Comparison of ENCODE assay signal across 8 cellular contexts in the genomic region with DNA sequence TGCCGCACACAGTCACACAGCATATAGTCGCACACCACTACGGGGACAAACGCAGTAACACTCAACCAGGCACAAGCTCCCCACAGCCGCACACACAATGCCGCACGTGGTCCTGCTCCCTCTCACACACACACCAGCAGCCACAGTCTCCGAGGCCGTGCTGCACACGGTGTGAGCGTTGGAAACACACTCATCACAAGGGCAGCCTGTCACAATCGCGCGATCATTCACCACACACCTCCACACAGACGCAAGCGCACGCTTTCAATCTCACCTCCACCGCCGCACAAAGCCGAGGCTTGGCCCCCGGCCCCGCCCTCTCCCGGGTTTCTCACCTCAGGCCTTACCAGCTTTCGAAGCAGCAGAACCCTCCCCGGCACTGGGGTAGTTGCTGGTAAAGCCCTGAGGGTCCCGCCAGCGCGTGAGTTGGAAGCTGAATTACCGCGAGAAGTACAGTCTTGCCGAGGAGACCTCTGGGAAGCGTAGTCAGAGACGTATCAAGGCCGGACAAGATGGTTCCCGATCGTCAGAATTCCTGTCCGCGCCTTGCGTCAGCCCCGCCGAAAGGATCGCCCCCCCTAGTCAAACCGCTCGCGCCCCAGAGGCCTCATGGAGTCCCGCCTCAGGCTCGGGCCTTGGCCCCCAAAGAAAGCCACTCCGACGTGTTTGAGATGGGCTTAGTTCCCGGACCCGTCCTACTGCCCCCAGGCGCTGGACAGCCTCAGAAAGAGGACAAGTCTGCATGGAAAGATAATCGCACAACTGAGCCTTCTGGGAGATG. TPM values are rescaled to one million over a fixed set of nuclear protein-coding genes. Genes with fewer than 3 reads are reported as not detected.
A peak's percentile ranks its signal among the peaks of the same experiment; 100 is the strongest.
DNase-seq lines count a peak whose midpoint lies in the region; ATAC-seq and TF ChIP-seq lines count a peak whose summit lies in the region.

A gene (minus strand): TSS at position 423 of the 781 bp plus-strand sequence. CDS start 13,004 bp downstream, outside the sequence.

- 0 out of 2 replicates have a peak, but pooled peaks have one; percentile 6 for TF ChIP-seq CTCF in BJ (IDR thresholded peaks at IDR 0.05; ENCODE audit: insufficient read depth, low read depth, low read length)

- no peaks in the 10 kb centered on the region for H3K36me3 ChIP-seq in BJ (ENCODE audit: control insufficient read depth, insufficient read depth, low read length)

- DNase-seq in BJ (ENCODE audit: low read depth) (peak; percentile 79), GM19240 (ENCODE audit: insufficient read length, low spot score) (peak; percentile 93), NCI-H526 (lab: John Stamatoyannopoulos, UW) (peak; percentile 100), dedifferentiated amniotic fluid mesenchymal stem cell (ENCODE audit: extremely low spot score) (peak; percentile 98), left kidney (ENCODE audit: low read depth, low spot score) (peak; percentile 99)
- DNase-seq in activated CD4-positive, alpha-beta T cell treated with anti-CD3 and anti-CD28 coated beads, Interleukin-2, amount 50 U/mL, for 1 hour: peak; percentile 89
- DNase-seq in stimulated activated CD4-positive, alpha-beta T cell treated with anti-CD3 and anti-CD28 coated beads, Interleukin-1b, Interleukin-23, amount 100 ng/mL, for 48 hours: peak; percentile 97

- POLR2A ChIA-PET in BJ (lab: Charles Lee): interaction anchor here (0.6 kb wide), 1 partner anchor 67 kb away, joined by 10 read pairs; no protein-coding TSS in a partner anchor

- H3K27me3 ChIP-seq in BJ (ENCODE audit: control insufficient read depth, insufficient read depth, low read length): no peaks in the 10 kb centered on the region

- peak; percentile 73 for ATAC-seq in HG03457 (IDR thresholded peaks at IDR 0.05; ENCODE audit: unreplicated experiment)

- peak within 1 kb of the TSS; percentile 51 for H3K4me3 ChIP-seq in BJ (ENCODE audit: low read depth, low read length)

- CTCF ChIA-PET in BJ (lab: Yijun Ruan, JAX): interaction anchor here (1.0 to 1.8 kb wide), 2 partner anchors 10 kb away, joined by 3 to 6 read pairs; no protein-coding TSS in a partner anchor

RNA-seq across cellular contexts. Expression of the gene that starts here (rescaled TPM):
- 3.6 and 3.7 TPM in 2 replicates for polyA plus RNA-seq in BJ (2011; rRNA removed)
- polyA minus RNA-seq in BJ (2011; rRNA and poly(A)+ RNA removed): 5.1 and 6.1 TPM in 2 replicates

Comparison
In these comparisons a context has a peak if more than half of its experiments do, and no peak if none do; other contexts are left out.
1. Peak in every context shown above with its lines: DNase-seq, ATAC-seq and H3K4me3 ChIP-seq.